In genomic region chr17:56592487-56593072, GRCh38 we compare ENCODE assay signal across 8 cellular contexts. TPM values are rescaled to one million over a fixed set of nuclear protein-coding genes. Genes with fewer than 3 reads are reported as not detected.
A peak's percentile ranks its signal among the peaks of the same experiment; 100 is the strongest.
DNase-seq lines count a peak whose midpoint lies in the region; ATAC-seq and TF ChIP-seq lines count a peak whose summit lies in the region.

No MANE protein-coding gene starts in this region.

- H3K9me2 ChIP-seq in PC-3 (replicated peaks; ENCODE audit: low read length), result no peaks in the 10 kb centered on the region

- no peak overlapping the region for H3K27ac ChIP-seq in PC-3 (ENCODE audit: low read length)
- no peak overlapping the region for H3K27ac ChIP-seq in foreskin keratinocyte
- H3K27ac ChIP-seq in neural progenitor cell, result no peak overlapping the region
- H3K27ac ChIP-seq in testis, result no peak overlapping the region

- H3K4me1 ChIP-seq in PC-3 (ENCODE audit: insufficient read depth, low read length) (peaks cover 11% of the 10 kb centered on the region; the same call in 1 of the 2 replicates), foreskin keratinocyte (peaks cover 4% of the 10 kb centered on the region), neural progenitor cell (peaks cover 18% of the 10 kb centered on the region), testis (peaks cover 16% of the 10 kb centered on the region)

- H3K36me3 Mint-ChIP-seq in activated T-helper 2 cell treated with anti-CD3 and anti-CD28 coated beads, Interferon-gamma antibody, Interleukin-2, Interleukin-4, amounts not matched to agents 10 μg/mL and 5 μg/mL and 100 μg/mL, durations not matched to agents 14 hours and 24 hours and 36 hours (ENCODE audit: low read depth), result no peaks in the 10 kb centered on the region
- no peaks in the 10 kb centered on the region for H3K36me3 Mint-ChIP-seq in neural progenitor cell

- no peaks in the 10 kb centered on the region for H3F3A ChIP-seq in PC-3 (ENCODE audit: low read length, unreplicated experiment)
- peaks cover 38% of the 10 kb centered on the region for H3F3A ChIP-seq in neural progenitor cell (ENCODE audit: low read depth)

- no peak for TF ChIP-seq POLR2A in testis (IDR thresholded peaks at IDR 0.05)

- H3K9ac ChIP-seq in PC-3 (ENCODE audit: low read length) (no peak overlapping the region; the same call in 1 of the 2 replicates), neural progenitor cell (no peak overlapping the region)

- H3K27me3 Mint-ChIP-seq in activated T-helper 2 cell treated with anti-CD3 and anti-CD28 coated beads, Interferon-gamma antibody, Interleukin-2, Interleukin-4, amounts not matched to agents 10 μg/mL and 5 μg/mL and 100 μg/mL, durations not matched to agents 14 hours and 24 hours and 36 hours (ENCODE audit: low read depth), result peaks cover 55% of the 10 kb centered on the region
- peaks cover 7% of the 10 kb centered on the region for H3K27me3 Mint-ChIP-seq in neural progenitor cell (ENCODE audit: insufficient read depth, low read depth)

- H3K4me2 ChIP-seq in PC-3 (ENCODE audit: low read length) (peak overlapping the region; percentile 93), neural progenitor cell (peak overlapping the region; percentile 95)

- H3K27me3 ChIP-seq in PC-3 (ENCODE audit: low read length), result peaks cover 26% of the 10 kb centered on the region
- H3K27me3 ChIP-seq in foreskin keratinocyte, result peaks cover 38% of the 10 kb centered on the region
- peaks cover 70% of the 10 kb centered on the region for H3K27me3 ChIP-seq in neural progenitor cell
- H3K27me3 ChIP-seq in testis, result no peaks in the 10 kb centered on the region

- peak overlapping the region; percentile 75 for H2AFZ ChIP-seq in PC-3 (ENCODE audit: low read length)
- peak overlapping the region; percentile 80 for H2AFZ ChIP-seq in neural progenitor cell (replicated peaks)

- peak overlapping the region; percentile 64 for H3K4me3 Mint-ChIP-seq in activated T-helper 2 cell treated with anti-CD3 and anti-CD28 coated beads, Interferon-gamma antibody, Interleukin-2, Interleukin-4, amounts not matched to agents 10 μg/mL and 5 μg/mL and 100 μg/mL, durations not matched to agents 14 hours and 24 hours and 36 hours (ENCODE audit: low read depth)
- peak overlapping the region; percentile 93 for H3K4me3 Mint-ChIP-seq in neural progenitor cell

- H3K4me3 ChIP-seq in AG04449 (ENCODE audit: low read depth, low read length), result peak overlapping the region; percentile 63
- H3K4me3 ChIP-seq in PC-3 (ENCODE audit: low read length), result peak overlapping the region; percentile 74
- H3K4me3 ChIP-seq in neural progenitor cell, result peak overlapping the region; percentile 71
- peak overlapping the region; percentile 53 to 64 for H3K4me3 ChIP-seq in testis

- H3K36me3 ChIP-seq in PC-3 (ENCODE audit: low read depth, low read length), result no peaks in the 10 kb centered on the region
- H3K36me3 ChIP-seq in neural progenitor cell, result no peaks in the 10 kb centered on the region
- H3K36me3 ChIP-seq in testis (ENCODE audit: low read depth, missing control alignments), result no peaks in the 10 kb centered on the region

- intact Hi-C loops in PC-3 (cut with micrococcal nuclease) (loop anchor here (1.0 to 2.0 kb wide), 6 partner anchors 37 to 242 kb away; partner anchors contain the start of gene DGKE), testis (cut with DNase I; ENCODE audit: low total_unique reads) (loop anchor here (10.0 kb wide), 1 partner anchor 122 kb away; no protein-coding TSS in a partner anchor)
- intact Hi-C loops in activated T-helper 2 cell treated with anti-CD3 and anti-CD28 coated beads, Interferon-gamma antibody, Interleukin-2, Interleukin-4, amounts not matched to agents 10 μg/mL and 5 μg/mL and 100 μg/mL, durations not matched to agents 14 hours and 24 hours and 36 hours (cut with micrococcal nuclease), result loop anchor here (1.0 to 10.0 kb wide), 5 partner anchors 62 to 352 kb away; no protein-coding TSS in a partner anchor

- CTCF ChIA-PET in AG04449 (lab: Yijun Ruan, JAX), result interaction anchor here (0.8 to 9.0 kb wide), 31 partner anchors 10 to 823 kb away, joined by 3 to 265 read pairs (median 4); no protein-coding TSS in a partner anchor
- CTCF ChIA-PET in PC-3 (lab: Charles Lee), result interaction anchor here (0.6 to 5.4 kb wide), 6 partner anchors 93 to 1242 kb away, joined by 3 to 76 read pairs (median 8); partner anchors contain the start of gene SCPEP1

- H4K20me1 ChIP-seq in PC-3 (ENCODE audit: low read length) (no peaks in the 10 kb centered on the region), neural progenitor cell (ENCODE audit: low read depth) (peaks cover 19% of the 10 kb centered on the region)

- POLR2A ChIA-PET in AG04449 (lab: Yijun Ruan, JAX) (interaction anchor here (1.1 kb wide), 1 partner anchor 107 kb away, joined by 3 read pairs; no protein-coding TSS in a partner anchor), PC-3 (lab: Charles Lee; ENCODE audit: unreplicated experiment) (interaction anchor here (0.6 to 1.1 kb wide), 4 partner anchors 29 to 321 kb away, joined by 3 to 5 read pairs (median 4); partner anchors contain the start of gene TRIM25)

- no peaks in the 10 kb centered on the region for H3K9me3 Mint-ChIP-seq in activated T-helper 2 cell treated with anti-CD3 and anti-CD28 coated beads, Interferon-gamma antibody, Interleukin-2, Interleukin-4, amounts not matched to agents 10 μg/mL and 5 μg/mL and 100 μg/mL, durations not matched to agents 14 hours and 24 hours and 36 hours
- peaks cover 2% of the 10 kb centered on the region for H3K9me3 Mint-ChIP-seq in neural progenitor cell

- peaks cover 21% of the 10 kb centered on the region for H3K79me2 ChIP-seq in PC-3 (ENCODE audit: low read length)
- H3K79me2 ChIP-seq in neural progenitor cell (ENCODE audit: low read depth), result no peaks in the 10 kb centered on the region

- TF ChIP-seq CTCF in AG04449 (IDR thresholded peaks at IDR 0.05; ENCODE audit: insufficient read depth, low read length, missing control alignments) (peak; percentile 76), PC-3 (conservative IDR thresholded peaks at IDR 0.05; ENCODE audit: low read depth, low read length) (peak; percentile 93), foreskin keratinocyte (conservative IDR thresholded peaks at IDR 0.05) (peak; percentile 93), neural progenitor cell (IDR thresholded peaks at IDR 0.05) (peak; percentile 90), testis (IDR thresholded peaks at IDR 0.05) (peak; percentile 86 to 92 (median 87))

- no peak for DNase-seq in AG04449 (ENCODE audit: low read depth, low spot score)
- peak; percentile 81 for DNase-seq in PC-3
- peak; percentile 48 for DNase-seq in activated T-helper 2 cell treated with anti-CD3 and anti-CD28 coated beads, Interferon-gamma antibody, Interleukin-2, Interleukin-4, amounts not matched to agents 10 μg/mL and 5 μg/mL and 100 μg/mL, durations not matched to agents 14 hours and 24 hours and 36 hours (ENCODE audit: low spot score)
- DNase-seq in foreskin keratinocyte, result peak; percentile 26 to 69
- peak; percentile 91 for DNase-seq in neural progenitor cell (ENCODE audit: low spot score)
- peak; percentile 68 for DNase-seq in testis

- no peak overlapping the region for H3K27ac Mint-ChIP-seq in activated T-helper 2 cell treated with anti-CD3 and anti-CD28 coated beads, Interferon-gamma antibody, Interleukin-2, Interleukin-4, amounts not matched to agents 10 μg/mL and 5 μg/mL and 100 μg/mL, durations not matched to agents 14 hours and 24 hours and 36 hours
- H3K27ac Mint-ChIP-seq in neural progenitor cell, result peak overlapping the region; percentile 17

- H3K4me1 Mint-ChIP-seq in activated T-helper 2 cell treated with anti-CD3 and anti-CD28 coated beads, Interferon-gamma antibody, Interleukin-2, Interleukin-4, amounts not matched to agents 10 μg/mL and 5 μg/mL and 100 μg/mL, durations not matched to agents 14 hours and 24 hours and 36 hours (ENCODE audit: low read depth), result peaks cover 19% of the 10 kb centered on the region
- peaks cover 12% of the 10 kb centered on the region for H3K4me1 Mint-ChIP-seq in neural progenitor cell

- BruUV-seq in PC-3 (replicated peaks; lab: Mats Ljungman, UMichigan), result no TSS peak

- ATAC-seq in GM18861 (IDR thresholded peaks at IDR 0.05; ENCODE audit: unreplicated experiment) (peak; percentile 75), HG03571 (IDR thresholded peaks at IDR 0.05; ENCODE audit: unreplicated experiment) (peak; percentile 60), PC-3 (peak; percentile 36), foreskin keratinocyte (peak; percentile 52)

- 0% methylated on average over 13 to 43 of the region's 43 CpGs for WGBS in testis, 2 donors

- H3K9me3 ChIP-seq in PC-3 (ENCODE audit: low read length) (no peaks in the 10 kb centered on the region), neural progenitor cell (ENCODE audit: low read depth) (no peaks in the 10 kb centered on the region), testis (no peaks in the 10 kb centered on the region)

RNA-seq across cellular contexts. Expression of gene NOG, which starts 0.9 kb away (rescaled TPM):
- 23.9 and 30.6 TPM in 2 replicates for total RNA-seq in PC-3 (2014; rRNA removed)
- not detected in 2 replicates for total RNA-seq in activated T-helper 2 cell treated with anti-CD3 and anti-CD28 coated beads, Interferon-gamma antibody, Interleukin-2, Interleukin-4, amounts not matched to agents 10 μg/mL and 5 μg/mL and 100 μg/mL, durations not matched to agents 14 hours and 24 hours and 36 hours
- 6.1 and 6.2 TPM in 2 replicates for total RNA-seq in foreskin keratinocyte
- 5.2 and 5.4 TPM in 2 replicates for polyA plus RNA-seq in foreskin keratinocyte
- total RNA-seq in neural progenitor cell (ENCODE audit: low replicate concordance), result 0.34 and 2.4 TPM in 2 replicates
- total RNA-seq in testis, result 1 to 10 TPM; 5.2 to 6.1 TPM
- 0.92 TPM for polyA plus RNA-seq in testis (ENCODE audit: insufficient read depth, low read depth, low replicate concordance)
